16 cellular contexts compared by ENCODE assay signal in the genomic region with DNA sequence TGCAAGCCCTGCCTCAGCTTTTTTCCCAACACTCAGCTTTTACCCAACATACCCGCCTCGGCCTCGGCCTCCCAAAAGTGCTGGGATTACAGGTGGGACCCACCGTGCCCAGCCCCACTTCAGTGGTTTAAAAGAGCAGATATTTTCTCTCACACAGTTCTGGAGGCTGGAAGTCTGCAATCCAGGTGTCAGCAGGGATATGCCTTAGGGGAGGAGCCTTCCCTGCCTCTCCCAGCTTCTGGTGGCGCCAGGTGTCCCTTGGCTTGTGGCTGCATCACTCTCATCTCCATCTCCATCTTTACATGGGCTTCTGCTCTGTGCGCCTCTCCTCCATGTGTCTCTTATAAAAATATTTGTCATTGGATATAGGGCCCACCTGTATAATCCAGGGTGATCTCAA. TPM values are rescaled to one million over a fixed set of nuclear protein-coding genes. Genes with fewer than 3 reads are reported as not detected.
DNase-seq lines count a peak whose midpoint lies in the region; ATAC-seq lines count a peak whose summit lies in the region.
"Had no signal": no experiment of that assay in that cellular context is flagged by ENCODE, and none has a peak within 500 bp of the region (broad histone marks: within the 10 kb centered on the region; RNA-seq: fewer than 3 reads in every experiment).

No MANE protein-coding gene starts in this region.

- H4K91ac ChIP-seq in trophoblast cell (ENCODE audit: low read depth, low read length): peak overlapping the region; percentile 97

- H3K27ac Mint-ChIP-seq in activated CD4-positive, alpha-beta T cell treated with anti-CD3 and anti-CD28 coated beads, Interleukin-2, amount 10 ng/mL, durations not matched to agents 7 days and 5 days: peak overlapping the region; percentile 93
- peak overlapping the region; percentile 99 for H3K27ac Mint-ChIP-seq in activated naive CD8-positive, alpha-beta T cell treated with anti-CD3 and anti-CD28 coated beads, Interleukin-2, amount 10 ng/mL, durations not matched to agents 7 days and 5 days

- peaks cover 65% of the 10 kb centered on the region for H3K79me1 ChIP-seq in trophoblast cell (ENCODE audit: low read length)

- H2AFZ ChIP-seq in trophoblast cell (ENCODE audit: insufficient read depth, low read length, poor library complexity): peak overlapping the region; percentile 12

- H3K18ac ChIP-seq in trophoblast cell (ENCODE audit: low read length): peak overlapping the region; percentile 85

- peak overlapping the region; percentile 72 for H4K12ac ChIP-seq in trophoblast cell (ENCODE audit: low read depth, low read length)

- no peaks in the 10 kb centered on the region for H3K36me3 ChIP-seq in KOPT-K1 (ENCODE audit: insufficient read depth, low read length)
- no peaks in the 10 kb centered on the region for H3K36me3 ChIP-seq in trophoblast cell (ENCODE audit: control insufficient read depth in 1 of 2, insufficient read depth in 2 of 2, low read length in 2 of 2)
- H3K36me3 ChIP-seq: uterus had no signal

- DNase-seq in activated CD4-positive, alpha-beta T cell treated with anti-CD3 and anti-CD28 coated beads, Interleukin-2, amount 10 ng/mL, durations not matched to agents 7 days and 5 days: no peak
- no peak for DNase-seq in activated CD4-positive, alpha-beta T cell treated with anti-CD3 and anti-CD28 coated beads, Interleukin-2, amount 50 U/mL, for 48 hours
- DNase-seq in activated naive CD8-positive, alpha-beta T cell treated with anti-CD3 and anti-CD28 coated beads, Interleukin-2, amount 10 ng/mL, durations not matched to agents 7 days and 5 days: no peak
- peak in 1 of 2 donors; percentile 50 for DNase-seq in trophoblast cell
- DNase-seq in NK-92 treated with Interleukin-12 subunit alpha and Interleukin-12 subunit beta, amount 100 ng/mL, for 24 hours (lab: John Stamatoyannopoulos, UW): no peak
- DNase-seq: anterior cingulate cortex, glutamatergic neuron, NCI-H1048, SHP77, uterus had no signal

- peak overlapping the region; percentile 70 for H4K8ac ChIP-seq in trophoblast cell (ENCODE audit: low read depth, low read length)

- H3K27ac ChIP-seq in KOPT-K1 (ENCODE audit: low read depth, low read length, poor library complexity, severe bottlenecking) (peak overlapping the region; percentile 96), trophoblast cell (ENCODE audit: low read depth, low read length) (peak overlapping the region; percentile 100)
- H3K27ac ChIP-seq: C4-2B had no signal

- POLR2A ChIA-PET in activated CD4-positive, alpha-beta T cell treated with anti-CD3 and anti-CD28 coated beads, Interleukin-2, amount 10 ng/mL, durations not matched to agents 7 days and 5 days (lab: Charles Lee): no interaction called here
- POLR2A ChIA-PET in activated naive CD8-positive, alpha-beta T cell treated with anti-CD3 and anti-CD28 coated beads, Interleukin-2, amount 10 ng/mL, durations not matched to agents 7 days and 5 days (lab: Charles Lee): interaction anchor here (1.1 to 2.2 kb wide), 12 partner anchors 12 to 222 kb away, joined by 3 to 15 read pairs (median 4); a partner anchor contains a TSS

- peak overlapping the region; percentile 93 for H3K14ac ChIP-seq in trophoblast cell (ENCODE audit: low read length)

- H3K9ac ChIP-seq in trophoblast cell (ENCODE audit: low read length): no peak overlapping the region

- peaks cover 25 to 31% of the 10 kb centered on the region in 2 experiments for H3K4me1 ChIP-seq in trophoblast cell (ENCODE audit: control insufficient read depth in 1 of 2, insufficient read depth in 2 of 2, low read length in 2 of 2)
- H3K4me1 ChIP-seq: uterus had no signal

- H3K9me3 ChIP-seq in KOPT-K1 (ENCODE audit: insufficient read depth, low read length, poor library complexity, severe bottlenecking) (no peaks in the 10 kb centered on the region), trophoblast cell (ENCODE audit: insufficient read depth, low read depth, low read length) (no peaks in the 10 kb centered on the region)
- H3K9me3 ChIP-seq: uterus had no signal

- H3K9me3 Mint-ChIP-seq in activated CD4-positive, alpha-beta T cell treated with anti-CD3 and anti-CD28 coated beads, Interleukin-2, amount 10 ng/mL, durations not matched to agents 7 days and 5 days: peaks cover 5% of the 10 kb centered on the region
- peaks cover 1% of the 10 kb centered on the region for H3K9me3 Mint-ChIP-seq in activated naive CD8-positive, alpha-beta T cell treated with anti-CD3 and anti-CD28 coated beads, Interleukin-2, amount 10 ng/mL, durations not matched to agents 7 days and 5 days

- ATAC-seq in activated naive CD8-positive, alpha-beta T cell treated with anti-CD3 and anti-CD28 coated beads, Interleukin-2, amount 10 ng/mL, durations not matched to agents 7 days and 5 days (ENCODE audit: low read depth): no peak
- no peak for ATAC-seq in GM19035 (IDR thresholded peaks at IDR 0.05; ENCODE audit: unreplicated experiment)
- no peak for ATAC-seq in GM21528 (IDR thresholded peaks at IDR 0.05; ENCODE audit: low FRiP score, unreplicated experiment)

- no peak overlapping the region for H3K4me3 Mint-ChIP-seq in activated CD4-positive, alpha-beta T cell treated with anti-CD3 and anti-CD28 coated beads, Interleukin-2, amount 10 ng/mL, durations not matched to agents 7 days and 5 days
- no peak overlapping the region for H3K4me3 Mint-ChIP-seq in activated naive CD8-positive, alpha-beta T cell treated with anti-CD3 and anti-CD28 coated beads, Interleukin-2, amount 10 ng/mL, durations not matched to agents 7 days and 5 days

- H3K27me3 Mint-ChIP-seq in activated CD4-positive, alpha-beta T cell treated with anti-CD3 and anti-CD28 coated beads, Interleukin-2, amount 10 ng/mL, durations not matched to agents 7 days and 5 days: no peaks in the 10 kb centered on the region
- H3K27me3 Mint-ChIP-seq in activated naive CD8-positive, alpha-beta T cell treated with anti-CD3 and anti-CD28 coated beads, Interleukin-2, amount 10 ng/mL, durations not matched to agents 7 days and 5 days: no peaks in the 10 kb centered on the region

- H2BK12ac ChIP-seq in trophoblast cell (ENCODE audit: low read length): peak overlapping the region; percentile 96

- peak overlapping the region; percentile 99 for H2BK120ac ChIP-seq in trophoblast cell (ENCODE audit: insufficient read depth, low read length, poor library complexity)

- H3K4me1 Mint-ChIP-seq in activated CD4-positive, alpha-beta T cell treated with anti-CD3 and anti-CD28 coated beads, Interleukin-2, amount 10 ng/mL, durations not matched to agents 7 days and 5 days: peaks cover 55% of the 10 kb centered on the region
- peaks cover 39% of the 10 kb centered on the region for H3K4me1 Mint-ChIP-seq in activated naive CD8-positive, alpha-beta T cell treated with anti-CD3 and anti-CD28 coated beads, Interleukin-2, amount 10 ng/mL, durations not matched to agents 7 days and 5 days

- H3K27me3 ChIP-seq in trophoblast cell (ENCODE audit: insufficient read depth, low read length): no peaks in the 10 kb centered on the region
- H3K27me3 ChIP-seq: uterus had no signal

- H3K4me2 ChIP-seq in trophoblast cell (ENCODE audit: low read length): no peak overlapping the region

- peak overlapping the region; percentile 88 for H3K4ac ChIP-seq in trophoblast cell (ENCODE audit: low read depth, low read length)

- H3K4me3 ChIP-seq in trophoblast cell (ENCODE audit: low read depth, low read length): no peak overlapping the region
- H3K4me3 ChIP-seq: K562, uterus had no signal

- peaks cover 5% of the 10 kb centered on the region for H3K79me2 ChIP-seq in trophoblast cell (ENCODE audit: control insufficient read depth, insufficient read depth, low read length, poor library complexity)

- peak overlapping the region; percentile 95 for H2AK5ac ChIP-seq in trophoblast cell (ENCODE audit: low read length)

- peaks cover 12% of the 10 kb centered on the region for H3K36me3 Mint-ChIP-seq in activated CD4-positive, alpha-beta T cell treated with anti-CD3 and anti-CD28 coated beads, Interleukin-2, amount 10 ng/mL, durations not matched to agents 7 days and 5 days (ENCODE audit: low read depth)
- H3K36me3 Mint-ChIP-seq in activated naive CD8-positive, alpha-beta T cell treated with anti-CD3 and anti-CD28 coated beads, Interleukin-2, amount 10 ng/mL, durations not matched to agents 7 days and 5 days: peaks cover 1% of the 10 kb centered on the region

- CTCF ChIA-PET in activated CD4-positive, alpha-beta T cell treated with anti-CD3 and anti-CD28 coated beads, Interleukin-2, amount 10 ng/mL, durations not matched to agents 7 days and 5 days (lab: Charles Lee): interaction anchor here (1.0 to 2.1 kb wide), 6 partner anchors 10 to 93 kb away, joined by 3 to 7 read pairs (median 4); a partner anchor contains a TSS

- H3K23ac ChIP-seq in trophoblast cell (ENCODE audit: low read length): no peak overlapping the region

- H2BK5ac ChIP-seq in trophoblast cell (ENCODE audit: low read depth, low read length, poor library complexity): peak overlapping the region; percentile 96

- no CpG with 5 or more reads among the region's 6 CpGs for WGBS in trophoblast cell (ENCODE audit: extremely low coverage, insufficient coverage, insufficient read length)

RNA-seq across cellular contexts. Expression of a gene that starts 50.0 kb away (rescaled TPM):
- total RNA-seq in activated CD4-positive, alpha-beta T cell treated with anti-CD3 and anti-CD28 coated beads, Interleukin-2, amount 10 ng/mL, durations not matched to agents 7 days and 5 days: not detected
- not detected for total RNA-seq in activated naive CD8-positive, alpha-beta T cell treated with anti-CD3 and anti-CD28 coated beads, Interleukin-2, amount 10 ng/mL, durations not matched to agents 7 days and 5 days
- polyA plus RNA-seq in trophoblast cell (2013): 28.8 and 36.5 TPM in 2 replicates
- total RNA-seq: K562, pulmonary artery endothelial cell had no signal
